In genomic region chr5:145324767-145325479, GRCh38 we compare ENCODE assay signal across 16 cellular contexts.
DNase-seq lines count a peak whose midpoint lies in the region; ATAC-seq and TF ChIP-seq lines count a peak whose summit lies in the region.
"Had no signal": no experiment of that assay in that cellular context is flagged by ENCODE, and none has a peak within 500 bp of the region (broad histone marks: within the 10 kb centered on the region; RNA-seq: fewer than 3 reads in every experiment).

No MANE protein-coding gene starts in this region.

- no peaks in the 10 kb centered on the region for H3F3A ChIP-seq in smooth muscle cell (ENCODE audit: low read depth)

- no peak overlapping the region for H3K4me2 ChIP-seq in smooth muscle cell
- H3K4me2 ChIP-seq: BLaER1 treated with 17β-estradiol and CSF1 and Interleukin-3, amounts not matched to agents 10 nM and 100 nM had no signal

- intact Hi-C loops in sigmoid colon (cut with DNase I): no loop called here

- H2AFZ ChIP-seq in smooth muscle cell (ENCODE audit: low read depth): peak overlapping the region; percentile 11

- no peaks in the 10 kb centered on the region for H3K4me1 ChIP-seq in smooth muscle cell (ENCODE audit: low read depth)
- no peaks in the 10 kb centered on the region for H3K4me1 ChIP-seq in sigmoid colon
- H3K4me1 ChIP-seq in SJCRH30: no peaks in the 10 kb centered on the region
- H3K4me1 ChIP-seq: BLaER1 treated with 17β-estradiol and CSF1 and Interleukin-3, amounts not matched to agents 10 nM and 100 nM; Peyer's patch had no signal

- no peaks in the 10 kb centered on the region for H3K79me2 ChIP-seq in smooth muscle cell (ENCODE audit: low read depth)

- in situ Hi-C loops in astrocyte of the spinal cord (cut with HindIII; ENCODE audit: low sequenced_read_pairs): no loop called here

- TF ChIP-seq POLR2A in sigmoid colon (IDR thresholded peaks at IDR 0.05): no peak

- DNase-seq in EL (peak; percentile 26), astrocyte of the spinal cord (ENCODE audit: low read depth, low spot score) (peak; percentile 10), fibroblast of the aortic adventitia (ENCODE audit: low read depth) (peak; percentile 39), smooth muscle cell (lab: John Stamatoyannopoulos, UW; ENCODE audit: unreplicated experiment) (no peak), sigmoid colon (no peak), SJCRH30 (no peak)
- DNase-seq: DMS 273 treated with DMSO at 0.1 percent for 48 hours, Karpas-422, NCI-H1417, NCI-H2029, NCI-H2171 treated with DMSO at 0.1 percent for 48 hours, NCI-H510A treated with DMSO at 0.1 percent for 48 hours, Peyer's patch, Right ventricle myocardium superior had no signal

- H3K9ac ChIP-seq in smooth muscle cell (ENCODE audit: low read depth): no peak overlapping the region
- H3K9ac ChIP-seq: BLaER1 treated with 17β-estradiol and CSF1 and Interleukin-3, amounts not matched to agents 10 nM and 100 nM had no signal

- H3K36me3 ChIP-seq in smooth muscle cell (ENCODE audit: low read depth) (no peaks in the 10 kb centered on the region), sigmoid colon (no peaks in the 10 kb centered on the region), SJCRH30 (no peaks in the 10 kb centered on the region)
- H3K36me3 ChIP-seq: BLaER1 treated with 17β-estradiol and CSF1 and Interleukin-3, amounts not matched to agents 10 nM and 100 nM; Peyer's patch had no signal

- no peaks in the 10 kb centered on the region for H3K9me3 ChIP-seq in smooth muscle cell (replicated peaks; ENCODE audit: low read depth)
- peaks cover 0 to 2% (median 0%) of the 10 kb centered on the region in 4 donors for H3K9me3 ChIP-seq in sigmoid colon
- H3K9me3 ChIP-seq in SJCRH30 (replicated peaks): no peaks in the 10 kb centered on the region
- H3K9me3 ChIP-seq: Peyer's patch had no signal

- H3K4me3 ChIP-seq in astrocyte of the spinal cord (ENCODE audit: low read depth, low read length): no peak overlapping the region
- no peak overlapping the region for H3K4me3 ChIP-seq in fibroblast of the aortic adventitia (ENCODE audit: low read depth, low read length)
- H3K4me3 ChIP-seq in smooth muscle cell: no peak overlapping the region
- no peak overlapping the region for H3K4me3 ChIP-seq in sigmoid colon
- no peak overlapping the region for H3K4me3 ChIP-seq in SJCRH30
- H3K4me3 ChIP-seq: BLaER1 treated with 17β-estradiol and CSF1 and Interleukin-3, amounts not matched to agents 10 nM and 100 nM; Peyer's patch had no signal

- H3K27me3 ChIP-seq in smooth muscle cell (ENCODE audit: low read depth): no peaks in the 10 kb centered on the region
- H3K27me3 ChIP-seq in sigmoid colon: no peaks in the 10 kb centered on the region
- no peaks in the 10 kb centered on the region for H3K27me3 ChIP-seq in SJCRH30
- H3K27me3 ChIP-seq: BLaER1 treated with 17β-estradiol and CSF1 and Interleukin-3, amounts not matched to agents 10 nM and 100 nM; Peyer's patch had no signal

- TF ChIP-seq CTCF in astrocyte of the spinal cord (IDR thresholded peaks at IDR 0.05; ENCODE audit: low read depth, low read length) (no peak), fibroblast of the aortic adventitia (IDR thresholded peaks at IDR 0.05; ENCODE audit: insufficient read depth, low read length) (no peak), smooth muscle cell (IDR thresholded peaks at IDR 0.05; ENCODE audit: borderline replicate concordance, insufficient read depth, poor library complexity, severe bottlenecking) (no peak), sigmoid colon (IDR thresholded peaks at IDR 0.05) (no peak)

- no peak for ATAC-seq in GM21723 (IDR thresholded peaks at IDR 0.05; ENCODE audit: unreplicated experiment)

- H3K27ac ChIP-seq in smooth muscle cell (ENCODE audit: low read depth) (no peak overlapping the region), sigmoid colon (no peak overlapping the region), SJCRH30 (no peak overlapping the region)
- H3K27ac ChIP-seq: BLaER1 treated with 17β-estradiol and CSF1 and Interleukin-3, amounts not matched to agents 10 nM and 100 nM; Peyer's patch had no signal

- no peaks in the 10 kb centered on the region for H4K20me1 ChIP-seq in smooth muscle cell (ENCODE audit: low read depth)
- H4K20me1 ChIP-seq: BLaER1 treated with 17β-estradiol and CSF1 and Interleukin-3, amounts not matched to agents 10 nM and 100 nM had no signal

- TF ChIP-seq EP300 in sigmoid colon (IDR thresholded peaks at IDR 0.05): no peak

Comparison
In these comparisons a context has a peak if more than half of its experiments do, and no peak if none do; other contexts are left out.
1. DNase-seq: peak in EL (single experiment), astrocyte of the spinal cord (single experiment) and fibroblast of the aortic adventitia (single experiment); none in smooth muscle cell (single experiment), sigmoid colon (single experiment) and SJCRH30 (0 of 2).